Comparison of ENCODE assay signal across 25 cellular contexts in genomic region chr10:76206797-76207352, GRCh38.
"Had no signal": no experiment of that assay in that cellular context is flagged by ENCODE, and none has a peak within 500 bp of the region (broad histone marks: within the 10 kb centered on the region; RNA-seq: fewer than 3 reads in every experiment).

No MANE protein-coding gene starts in this region.

- H3K36me3 Mint-ChIP-seq: activated naive CD8-positive, alpha-beta T cell treated with anti-CD3 and anti-CD28 coated beads, Interleukin-2, amount 10 ng/mL, durations not matched to agents 7 days and 5 days; stimulated activated effector memory CD8-positive, alpha-beta T cell treated with anti-CD3 and anti-CD28 coated beads, Interleukin-12 subunit alpha, Interleukin-12 subunit beta, amount 100 ng/mL, for 72 hours had no signal

- H3K4me3 Mint-ChIP-seq: activated B cell treated with CpG ODN at 0.5 μM for 24 hours; activated CD4-positive, alpha-beta T cell treated with anti-CD3 and anti-CD28 coated beads for 36 hours; activated naive CD8-positive, alpha-beta T cell treated with anti-CD3 and anti-CD28 coated beads, Interleukin-2, amount 10 ng/mL, durations not matched to agents 7 days and 5 days; activated T-cell treated with anti-CD3 and anti-CD28 coated beads, Interleukin-2, amount 50 U/mL, for 24 hours; activated T-helper 17 cell treated with anti-CD3 and anti-CD28 coated beads, Interleukin-2, amount 50 U/mL, for 72 hours; nephron progenitor cell; stimulated activated effector memory CD8-positive, alpha-beta T cell treated with anti-CD3 and anti-CD28 coated beads, Interleukin-12 subunit alpha, Interleukin-12 subunit beta, amount 100 ng/mL, for 72 hours; stimulated activated naive CD8-positive, alpha-beta T cell treated with anti-CD3 and anti-CD28 coated beads, Interleukin-15, amount 100 ng/mL, for 72 hours had no signal

- DNase-seq: activated B cell treated with CpG ODN at 0.5 μM for 24 hours; activated CD4-positive, alpha-beta T cell treated with anti-CD3 and anti-CD28 coated beads for 36 hours; activated CD4-positive, alpha-beta T cell treated with anti-CD3 and anti-CD28 coated beads, Interleukin-2, amount 50 U/mL, for 4 hours; activated CD8-positive, alpha-beta memory T cell treated with anti-CD3 and anti-CD28 coated beads for 24 hours; activated CD8-positive, alpha-beta memory T cell treated with anti-CD3 and anti-CD28 coated beads, Interleukin-2, amount 50 U/mL, for 4 hours; activated naive CD4-positive, alpha-beta T cell treated with Interleukin-2 at 50 U/mL for 16 hours; activated naive CD8-positive, alpha-beta T cell treated with anti-CD3 and anti-CD28 coated beads, Interleukin-2, amount 10 ng/mL, durations not matched to agents 7 days and 5 days; activated T-cell treated with anti-CD3 and anti-CD28 coated beads, Interleukin-2, amount 50 U/mL, for 24 hours; amygdala; cerebellar nuclear complex; gastrocnemius medialis; hypothalamus; left colon; mesendoderm; mucosa of descending colon; nephron progenitor cell; occipital lobe; right lobe of liver; small intestine; stimulated activated CD4-positive, alpha-beta T cell treated with anti-CD3 and anti-CD28 coated beads, Interleukin-2, amount 100 ng/mL, for 24 hours; stimulated activated naive CD8-positive, alpha-beta T cell treated with anti-CD3 and anti-CD28 coated beads, Interleukin-15, amount 100 ng/mL, for 72 hours; T-helper 9 cell; tibial artery had no signal

- H3K27ac Mint-ChIP-seq: activated B cell treated with CpG ODN at 0.5 μM for 24 hours; activated CD4-positive, alpha-beta T cell treated with anti-CD3 and anti-CD28 coated beads for 36 hours; activated naive CD8-positive, alpha-beta T cell treated with anti-CD3 and anti-CD28 coated beads, Interleukin-2, amount 10 ng/mL, durations not matched to agents 7 days and 5 days; activated T-cell treated with anti-CD3 and anti-CD28 coated beads, Interleukin-2, amount 50 U/mL, for 24 hours; activated T-helper 17 cell treated with anti-CD3 and anti-CD28 coated beads, Interleukin-2, amount 50 U/mL, for 72 hours; nephron progenitor cell; stimulated activated effector memory CD8-positive, alpha-beta T cell treated with anti-CD3 and anti-CD28 coated beads, Interleukin-12 subunit alpha, Interleukin-12 subunit beta, amount 100 ng/mL, for 72 hours; stimulated activated naive CD8-positive, alpha-beta T cell treated with anti-CD3 and anti-CD28 coated beads, Interleukin-15, amount 100 ng/mL, for 72 hours had no signal

- H3K9me3 Mint-ChIP-seq: activated B cell treated with CpG ODN at 0.5 μM for 24 hours; activated naive CD8-positive, alpha-beta T cell treated with anti-CD3 and anti-CD28 coated beads, Interleukin-2, amount 10 ng/mL, durations not matched to agents 7 days and 5 days; activated T-cell treated with anti-CD3 and anti-CD28 coated beads, Interleukin-2, amount 50 U/mL, for 24 hours; activated T-helper 17 cell treated with anti-CD3 and anti-CD28 coated beads, Interleukin-2, amount 50 U/mL, for 72 hours; nephron progenitor cell; stimulated activated naive CD8-positive, alpha-beta T cell treated with anti-CD3 and anti-CD28 coated beads, Interleukin-15, amount 100 ng/mL, for 72 hours had no signal

- H3K27me3 Mint-ChIP-seq: activated B cell treated with CpG ODN at 0.5 μM for 24 hours; activated CD4-positive, alpha-beta T cell treated with anti-CD3 and anti-CD28 coated beads for 36 hours; activated T-cell treated with anti-CD3 and anti-CD28 coated beads, Interleukin-2, amount 50 U/mL, for 24 hours; activated T-helper 17 cell treated with anti-CD3 and anti-CD28 coated beads, Interleukin-2, amount 50 U/mL, for 72 hours; stimulated activated naive CD8-positive, alpha-beta T cell treated with anti-CD3 and anti-CD28 coated beads, Interleukin-15, amount 100 ng/mL, for 72 hours had no signal

- H3K4me1 Mint-ChIP-seq: activated B cell treated with CpG ODN at 0.5 μM for 24 hours; activated CD4-positive, alpha-beta T cell treated with anti-CD3 and anti-CD28 coated beads for 36 hours; activated naive CD8-positive, alpha-beta T cell treated with anti-CD3 and anti-CD28 coated beads, Interleukin-2, amount 10 ng/mL, durations not matched to agents 7 days and 5 days; activated T-helper 17 cell treated with anti-CD3 and anti-CD28 coated beads, Interleukin-2, amount 50 U/mL, for 72 hours; stimulated activated effector memory CD8-positive, alpha-beta T cell treated with anti-CD3 and anti-CD28 coated beads, Interleukin-12 subunit alpha, Interleukin-12 subunit beta, amount 100 ng/mL, for 72 hours; stimulated activated naive CD8-positive, alpha-beta T cell treated with anti-CD3 and anti-CD28 coated beads, Interleukin-15, amount 100 ng/mL, for 72 hours had no signal

- ATAC-seq: activated CD4-positive, alpha-beta T cell treated with anti-CD3 and anti-CD28 coated beads for 36 hours; activated T-helper 17 cell treated with anti-CD3 and anti-CD28 coated beads, Interleukin-2, amount 50 U/mL, for 72 hours; gastrocnemius medialis; left colon; mucosa of descending colon; right lobe of liver; stimulated activated effector memory CD8-positive, alpha-beta T cell treated with anti-CD3 and anti-CD28 coated beads, Interleukin-12 subunit alpha, Interleukin-12 subunit beta, amount 100 ng/mL, for 72 hours; stimulated activated naive CD8-positive, alpha-beta T cell treated with anti-CD3 and anti-CD28 coated beads, Interleukin-15, amount 100 ng/mL, for 72 hours had no signal
